Comparison of ENCODE assay signal across 8 cellular contexts in genomic region chr5:158560170-158560569, GRCh38.
A peak's percentile ranks its signal among the peaks of the same experiment; 100 is the strongest.
DNase-seq lines count a peak whose midpoint lies in the region; ATAC-seq and TF ChIP-seq lines count a peak whose summit lies in the region.

No MANE protein-coding gene starts in this region.

- H3K4me1 Mint-ChIP-seq in neural progenitor cell (peaks cover 9% of the 10 kb centered on the region), T-helper 17 cell (no peaks in the 10 kb centered on the region)

- no peak overlapping the region for H3K4me3 ChIP-seq in neural progenitor cell
- no peak overlapping the region for H3K4me3 ChIP-seq in A673 (ENCODE audit: low read depth, low read length, poor library complexity, severe bottlenecking)

- H3K9me3 Mint-ChIP-seq in neural progenitor cell: peaks cover 7% of the 10 kb centered on the region

- H3K27me3 ChIP-seq in neural progenitor cell (no peaks in the 10 kb centered on the region), A673 (replicated peaks; ENCODE audit: insufficient read depth, low read depth, low read length, poor library complexity) (no peaks in the 10 kb centered on the region)

- H3K27me3 Mint-ChIP-seq in neural progenitor cell (ENCODE audit: insufficient read depth, low read depth) (peaks cover 4% of the 10 kb centered on the region), T-helper 17 cell (no peaks in the 10 kb centered on the region)

- H3F3A ChIP-seq in neural progenitor cell (ENCODE audit: low read depth): no peaks in the 10 kb centered on the region

- BruUV-seq in A673 (replicated peaks; lab: Mats Ljungman, UMichigan): no TSS peak

- DNase-seq in NCI-H526 treated with DMSO at 0.1 percent for 48 hours (lab: John Stamatoyannopoulos, UW): peak; percentile 51
- DNase-seq in neural progenitor cell (ENCODE audit: low spot score): no peak
- DNase-seq in amygdala (lab: John Stamatoyannopoulos, UW): no peak
- no peak for DNase-seq in RPMI8226
- DNase-seq in A673 (ENCODE audit: low spot score): no peak
- no peak for DNase-seq in T-helper 17 cell

- no peaks in the 10 kb centered on the region for H3K79me2 ChIP-seq in neural progenitor cell (ENCODE audit: low read depth)

- no peak overlapping the region for H3K27ac ChIP-seq in neural progenitor cell
- H3K27ac ChIP-seq in A673 (ENCODE audit: low read depth, low read length, poor library complexity, severe bottlenecking): no peak overlapping the region

- peak; percentile 97 for ATAC-seq in GM19025 (IDR thresholded peaks at IDR 0.05; ENCODE audit: low read depth, unreplicated experiment)
- ATAC-seq in HG02840 (IDR thresholded peaks at IDR 0.05; ENCODE audit: low FRiP score, unreplicated experiment): peak; percentile 94
- no peak for ATAC-seq in T-helper 17 cell

- TF ChIP-seq CTCF in neural progenitor cell (IDR thresholded peaks at IDR 0.05): no peak
- no peak for TF ChIP-seq CTCF in A673 (conservative IDR thresholded peaks at IDR 0.05; ENCODE audit: low read depth, low read length)

- H3K27ac Mint-ChIP-seq in neural progenitor cell (no peak overlapping the region), T-helper 17 cell (no peak overlapping the region)

- no peaks in the 10 kb centered on the region for H3K36me3 Mint-ChIP-seq in neural progenitor cell
- no peaks in the 10 kb centered on the region for H3K36me3 Mint-ChIP-seq in T-helper 17 cell (ENCODE audit: low read depth)

- CTCF ChIA-PET in A673 (lab: Charles Lee): no interaction called here

- H3K4me1 ChIP-seq in neural progenitor cell (no peaks in the 10 kb centered on the region), A673 (ENCODE audit: insufficient read depth, low read length, poor library complexity, severe bottlenecking) (no peaks in the 10 kb centered on the region)

- no peaks in the 10 kb centered on the region for H3K9me3 ChIP-seq in neural progenitor cell (ENCODE audit: low read depth)
- H3K9me3 ChIP-seq in A673 (ENCODE audit: low read depth, low read length, poor library complexity, severe bottlenecking): no peaks in the 10 kb centered on the region
- H3K9me3 ChIP-seq in T-helper 17 cell (ENCODE audit: control insufficient read depth, low read length, poor library complexity, severe bottlenecking): no peaks in the 10 kb centered on the region

- POLR2A ChIA-PET in A673 (lab: Charles Lee; ENCODE audit: low non-redundant PET): no interaction called here

- intact Hi-C loops in A673 (cut with micrococcal nuclease; ENCODE audit: unreplicated experiment): no loop called here

- no peaks in the 10 kb centered on the region for H4K20me1 ChIP-seq in neural progenitor cell (ENCODE audit: low read depth)

- no peak overlapping the region for H3K4me2 ChIP-seq in neural progenitor cell

- H2AFZ ChIP-seq in neural progenitor cell (replicated peaks): peak overlapping the region; percentile 76

- H3K36me3 ChIP-seq in neural progenitor cell: no peaks in the 10 kb centered on the region
- no peaks in the 10 kb centered on the region for H3K36me3 ChIP-seq in A673 (ENCODE audit: insufficient read depth, low read length, poor library complexity, severe bottlenecking)

- H3K9ac ChIP-seq in neural progenitor cell: no peak overlapping the region

- no peak overlapping the region for H3K4me3 Mint-ChIP-seq in neural progenitor cell
- no peak overlapping the region for H3K4me3 Mint-ChIP-seq in T-helper 17 cell
